ENCODE assay signal across 8 cellular contexts in genomic region chr10:122298598-122299301, GRCh38.
DNase-seq lines count a peak whose midpoint lies in the region; ATAC-seq and TF ChIP-seq lines count a peak whose summit lies in the region.

No MANE protein-coding gene starts in this region.

- no peaks in the 10 kb centered on the region for H3K36me3 Mint-ChIP-seq in central memory CD8-positive, alpha-beta T cell (ENCODE audit: insufficient read depth)

- peak; percentile 13 for DNase-seq in GM06990 (ENCODE audit: extremely low read depth, insufficient read length)
- DNase-seq in NCI-H2171 (lab: John Stamatoyannopoulos, UW): peak; percentile 44
- DNase-seq in activated CD4-positive, CD25-positive, alpha-beta regulatory T cell treated with anti-CD3 and anti-CD28 coated beads, Interleukin-2, amount 50 U/mL, for 16 hours (ENCODE audit: low read depth, low spot score): peak; percentile 29
- DNase-seq in central memory CD8-positive, alpha-beta T cell (ENCODE audit: low spot score in 2 of 2): peak; percentile 45 to 52
- DNase-seq in kidney glomerular epithelial cell (lab: John Stamatoyannopoulos, UW): peak; percentile 87
- DNase-seq in stimulated activated CD4-positive, alpha-beta T cell treated with anti-CD3 and anti-CD28 coated beads, Interleukin-1b, Interleukin-23, amount 100 ng/mL, for 24 hours (ENCODE audit: low read depth in 4 of 4, low spot score in 1 of 4): peak; percentile 19 to 49 (median 43)

- H3K4me3 Mint-ChIP-seq in central memory CD8-positive, alpha-beta T cell: no peak overlapping the region

- ATAC-seq in HG02970 (IDR thresholded peaks at IDR 0.05; ENCODE audit: low FRiP score, unreplicated experiment): peak; percentile 67
- no peak for ATAC-seq in central memory CD8-positive, alpha-beta T cell (replicated peaks; ENCODE audit: extremely low read depth, poor library complexity, severe bottlenecking)
- no peak for ATAC-seq in HG03460 (IDR thresholded peaks at IDR 0.05; ENCODE audit: unreplicated experiment)

- H3K27me3 Mint-ChIP-seq in central memory CD8-positive, alpha-beta T cell: peaks cover 13% of the 10 kb centered on the region

- peaks cover 15% of the 10 kb centered on the region for H3K4me1 Mint-ChIP-seq in central memory CD8-positive, alpha-beta T cell

- H3K36me3 ChIP-seq in GM06990 (ENCODE audit: control insufficient read depth, insufficient read depth, low read length): no peaks in the 10 kb centered on the region

- peak; percentile 85 for TF ChIP-seq CTCF in GM06990 (IDR thresholded peaks at IDR 0.05; ENCODE audit: insufficient read depth, low read length, poor library complexity, severe bottlenecking)

- H3K27ac Mint-ChIP-seq in central memory CD8-positive, alpha-beta T cell (ENCODE audit: low read depth): no peak overlapping the region

- no peaks in the 10 kb centered on the region; the same call in none of the 2 replicates for H3K27me3 ChIP-seq in GM06990 (replicated peaks; ENCODE audit: control insufficient read depth, insufficient read depth, low read length)

- H3K4me3 ChIP-seq in GM06990 (replicated peaks; ENCODE audit: low read depth, low read length): no peak overlapping the region

- H3K9me3 Mint-ChIP-seq in central memory CD8-positive, alpha-beta T cell: no peaks in the 10 kb centered on the region

Comparison
In these comparisons a context has a peak if more than half of its experiments do, and no peak if none do; other contexts are left out.
1. DNase-seq: peak in every context shown above with its lines; median percentile 87 in kidney glomerular epithelial cell; 48 in central memory CD8-positive, alpha-beta T cell; 44 in NCI-H2171; 43 in stimulated activated CD4-positive, alpha-beta T cell treated with anti-CD3 and anti-CD28 coated beads, Interleukin-1b, Interleukin-23, amount 100 ng/mL, for 24 hours; 29 in activated CD4-positive, CD25-positive, alpha-beta regulatory T cell treated with anti-CD3 and anti-CD28 coated beads, Interleukin-2, amount 50 U/mL, for 16 hours; 13 in GM06990.